Comparison of ENCODE assay signal across 8 cellular contexts in genomic region chr9:130042406-130042930, GRCh38. TPM values are rescaled to one million over a fixed set of nuclear protein-coding genes. Genes with fewer than 3 reads are reported as not detected.
A peak's percentile ranks its signal among the peaks of the same experiment; 100 is the strongest.
DNase-seq lines count a peak whose midpoint lies in the region; ATAC-seq and TF ChIP-seq lines count a peak whose summit lies in the region.

No MANE protein-coding gene starts in this region.

- peaks cover 24% of the 10 kb centered on the region for H3K36me3 Mint-ChIP-seq in T-helper 2 cell treated with Interferon-gamma antibody and Interleukin-4, amounts not matched to agents 5 μg/mL and 100 μg/mL, for 36 hours (ENCODE audit: low read depth)
- peaks cover 58% of the 10 kb centered on the region for H3K36me3 Mint-ChIP-seq in effector memory CD8-positive, alpha-beta T cell (ENCODE audit: insufficient read depth)
- H3K36me3 Mint-ChIP-seq in mesothelial cell of epicardium (no peaks in the 10 kb centered on the region), type B pancreatic cell (no peaks in the 10 kb centered on the region)

- TF ChIP-seq CTCF in mesothelial cell of epicardium (IDR thresholded peaks at IDR 0.05; ENCODE audit: unreplicated experiment): no peak
- no peak for TF ChIP-seq CTCF in type B pancreatic cell (conservative IDR thresholded peaks at IDR 0.05)

- peak in 5 of 6 experiments; percentile 14 to 51 (median 45) for DNase-seq in stimulated activated naive CD4-positive, alpha-beta T cell (lab: John Stamatoyannopoulos, UW)
- DNase-seq in stimulated activated naive CD4-positive, alpha-beta T cell treated with Interleukin-2 at 50 U/mL for 16 hours (lab: John Stamatoyannopoulos, UW): no peak
- DNase-seq in T-helper 2 cell treated with Interferon-gamma antibody and Interleukin-4, amounts not matched to agents 5 μg/mL and 100 μg/mL, for 36 hours (ENCODE audit: low spot score): no peak
- peak in 2 of 3 experiments; percentile 33 to 38 for DNase-seq in effector memory CD8-positive, alpha-beta T cell
- DNase-seq in mesothelial cell of epicardium (ENCODE audit: low spot score in 2 of 2, unreplicated experiment in 2 of 2): peak; percentile 28 to 67
- peak; percentile 70 for DNase-seq in type B pancreatic cell (ENCODE audit: extremely low spot score, unreplicated experiment)
- DNase-seq in NCI-H187 treated with DMSO at 0.1 percent for 48 hours (lab: John Stamatoyannopoulos, UW): no peak
- no peak for DNase-seq in SHP77 treated with DMSO at 0.1 percent for 48 hours (lab: John Stamatoyannopoulos, UW)

- H3K27me3 Mint-ChIP-seq in T-helper 2 cell treated with Interferon-gamma antibody and Interleukin-4, amounts not matched to agents 5 μg/mL and 100 μg/mL, for 36 hours (ENCODE audit: low read depth): no peaks in the 10 kb centered on the region
- no peaks in the 10 kb centered on the region for H3K27me3 Mint-ChIP-seq in effector memory CD8-positive, alpha-beta T cell
- H3K27me3 Mint-ChIP-seq in mesothelial cell of epicardium (ENCODE audit: low read depth): no peaks in the 10 kb centered on the region
- peaks cover 5% of the 10 kb centered on the region for H3K27me3 Mint-ChIP-seq in type B pancreatic cell

- ATAC-seq in effector memory CD8-positive, alpha-beta T cell (replicated peaks): peak; percentile 5

- peaks cover 53% of the 10 kb centered on the region for H3K4me1 Mint-ChIP-seq in T-helper 2 cell treated with Interferon-gamma antibody and Interleukin-4, amounts not matched to agents 5 μg/mL and 100 μg/mL, for 36 hours (ENCODE audit: low read depth)
- peaks cover 43 to 45% of the 10 kb centered on the region in 2 donors for H3K4me1 Mint-ChIP-seq in effector memory CD8-positive, alpha-beta T cell (ENCODE audit: low read depth in 2 of 2)
- H3K4me1 Mint-ChIP-seq in mesothelial cell of epicardium: peaks cover 28% of the 10 kb centered on the region
- peaks cover 40% of the 10 kb centered on the region for H3K4me1 Mint-ChIP-seq in type B pancreatic cell (ENCODE audit: unreplicated experiment)

- peak overlapping the region; percentile 90 for H3K4me3 Mint-ChIP-seq in T-helper 2 cell treated with Interferon-gamma antibody and Interleukin-4, amounts not matched to agents 5 μg/mL and 100 μg/mL, for 36 hours
- peak overlapping the region; percentile 99 to 100 for H3K4me3 Mint-ChIP-seq in effector memory CD8-positive, alpha-beta T cell
- H3K4me3 Mint-ChIP-seq in mesothelial cell of epicardium: peak overlapping the region; percentile 96
- peak overlapping the region; percentile 99 for H3K4me3 Mint-ChIP-seq in type B pancreatic cell

- peak overlapping the region; percentile 100 for H3K27ac Mint-ChIP-seq in T-helper 2 cell treated with Interferon-gamma antibody and Interleukin-4, amounts not matched to agents 5 μg/mL and 100 μg/mL, for 36 hours
- H3K27ac Mint-ChIP-seq in effector memory CD8-positive, alpha-beta T cell: peak overlapping the region; percentile 99 to 100
- peak overlapping the region; percentile 94 for H3K27ac Mint-ChIP-seq in mesothelial cell of epicardium
- peak overlapping the region; percentile 93 for H3K27ac Mint-ChIP-seq in type B pancreatic cell

- no peaks in the 10 kb centered on the region for H3K9me3 Mint-ChIP-seq in T-helper 2 cell treated with Interferon-gamma antibody and Interleukin-4, amounts not matched to agents 5 μg/mL and 100 μg/mL, for 36 hours
- no peaks in the 10 kb centered on the region for H3K9me3 Mint-ChIP-seq in effector memory CD8-positive, alpha-beta T cell
- H3K9me3 Mint-ChIP-seq in mesothelial cell of epicardium (no peaks in the 10 kb centered on the region), type B pancreatic cell (no peaks in the 10 kb centered on the region)

RNA-seq across cellular contexts. Expression of gene FNBP1, which starts 0.5 kb away (rescaled TPM):
- 48.3 to 52.4 TPM (median 49.9 TPM) in 3 replicates for total RNA-seq in mesothelial cell of epicardium
- 38.6 and 54.1 TPM in 2 replicates for total RNA-seq in type B pancreatic cell (ENCODE audit: low replicate concordance)

RNA-seq across cellular contexts. Expression of gene GPR107, which starts 11.2 kb away (rescaled TPM):
- total RNA-seq in mesothelial cell of epicardium: 67.4 to 68.5 TPM (median 68.0 TPM) in 3 replicates
- 43.6 and 51.6 TPM in 2 replicates for total RNA-seq in type B pancreatic cell (ENCODE audit: low replicate concordance)

Comparison
In these comparisons a context has a peak if more than half of its experiments do, and no peak if none do; other contexts are left out.
1. DNase-seq: peak in stimulated activated naive CD4-positive, alpha-beta T cell (5 of 6), effector memory CD8-positive, alpha-beta T cell (2 of 3), mesothelial cell of epicardium (2 of 2) and type B pancreatic cell (single experiment); none in stimulated activated naive CD4-positive, alpha-beta T cell treated with Interleukin-2 at 50 U/mL for 16 hours (single experiment), T-helper 2 cell treated with Interferon-gamma antibody and Interleukin-4, amounts not matched to agents 5 μg/mL and 100 μg/mL, for 36 hours (single experiment), NCI-H187 treated with DMSO at 0.1 percent for 48 hours (single experiment) and SHP77 treated with DMSO at 0.1 percent for 48 hours (single experiment).
2. Peak in every context shown above with its lines, with median percentiles within 50 percentile points of each other: H3K27ac Mint-ChIP-seq and H3K4me3 Mint-ChIP-seq.